ENCODE assay signal across 11 cellular contexts in genomic region chr19:3398114-3398899, GRCh38. TPM values are rescaled to one million over a fixed set of nuclear protein-coding genes. Genes with fewer than 3 reads are reported as not detected.
A peak's percentile ranks its signal among the peaks of the same experiment; 100 is the strongest.
DNase-seq lines count a peak whose midpoint lies in the region; ATAC-seq, FAIRE-seq and TF ChIP-seq lines count a peak whose summit lies in the region.
"Had no signal": no experiment of that assay in that cellular context is flagged by ENCODE, and none has a peak within 500 bp of the region (broad histone marks: within the 10 kb centered on the region; RNA-seq: fewer than 3 reads in every experiment).

No MANE protein-coding gene starts in this region.

- peaks cover 0 to 2% of the 10 kb centered on the region in 2 donors for H3K36me3 ChIP-seq in stomach smooth muscle (ENCODE audit: control insufficient read depth in 2 of 2, insufficient read depth in 2 of 2, low read length in 2 of 2)

- H3K9me3 ChIP-seq in stomach smooth muscle (ENCODE audit: control insufficient read depth in 2 of 2, low read length in 2 of 2) = no peaks in the 10 kb centered on the region

- peaks cover 62% of the 10 kb centered on the region for H3K4me1 ChIP-seq in stomach smooth muscle (ENCODE audit: control insufficient read depth, insufficient read depth, low read length)

- H3K27me3 ChIP-seq in stomach smooth muscle (ENCODE audit: control insufficient read depth in 1 of 2, insufficient read depth in 2 of 2, low read length in 2 of 2) = no peaks in the 10 kb centered on the region

- FAIRE-seq in HTR-8/SVneo (lab: Jason Lieb, UNC) = no peak

- H3K4me3 ChIP-seq in fibroblast of the aortic adventitia (ENCODE audit: low read depth, low read length) (peak overlapping the region; percentile 28), stomach smooth muscle (ENCODE audit: low read length in 2 of 2) (peak overlapping the region; percentile 67 to 77)

- no peak for TF ChIP-seq CTCF in fibroblast of the aortic adventitia (IDR thresholded peaks at IDR 0.05; ENCODE audit: insufficient read depth, low read length)

- peak overlapping the region; percentile 93 to 95 for H3K9ac ChIP-seq in stomach smooth muscle (ENCODE audit: low read length in 2 of 2)

- ATAC-seq in HG03521 (IDR thresholded peaks at IDR 0.05; ENCODE audit: unreplicated experiment) = no peak

- DNase-seq in HuH-7.5 (ENCODE audit: low spot score) = peak; percentile 91
- peak; percentile 69 for DNase-seq in fibroblast of the aortic adventitia (ENCODE audit: low read depth)
- peak; percentile 43 to 51 for DNase-seq in lung microvascular endothelial cell (ENCODE audit: low read depth in 2 of 2)
- no peak for DNase-seq in COLO829 (ENCODE audit: low spot score)
- no peak for DNase-seq in HTR-8/SVneo (ENCODE audit: insufficient read length, low spot score)
- DNase-seq in NCI-H526 treated with DMSO at 0.1 percent for 48 hours (lab: John Stamatoyannopoulos, UW) = no peak
- DNase-seq: DMS 273 treated with DMSO at 0.1 percent for 48 hours; NCI-H1105 treated with DMSO at 0.1 percent for 48 hours; stimulated activated CD4-positive, alpha-beta T cell treated with anti-CD3 and anti-CD28 coated beads, Interleukin-12 subunit alpha, Interleukin-12 subunit beta, amount 100 ng/mL, for 4 hours had no signal

- H3K27ac ChIP-seq in stomach smooth muscle (ENCODE audit: low read length) = peak overlapping the region; percentile 99

RNA-seq across cellular contexts. Expression of gene NFIC, which starts 31.9 kb away (rescaled TPM):
- 79.5 and 83.2 TPM in 2 replicates for total RNA-seq in fibroblast of the aortic adventitia (ENCODE audit: low replicate concordance)
- 9.4 and 11.7 TPM in 2 replicates for total RNA-seq in lung microvascular endothelial cell

Comparison
In these comparisons a context has a peak if more than half of its experiments do, and no peak if none do; other contexts are left out.
1. DNase-seq: peak in HuH-7.5 (single experiment), fibroblast of the aortic adventitia (single experiment) and lung microvascular endothelial cell (2 of 2); none in COLO829 (single experiment), HTR-8/SVneo (single experiment) and NCI-H526 treated with DMSO at 0.1 percent for 48 hours (single experiment).